8 cellular contexts compared by ENCODE assay signal in genomic region chr3:8954938-8955763, GRCh38. TPM values are rescaled to one million over a fixed set of nuclear protein-coding genes. Genes with fewer than 3 reads are reported as not detected.
DNase-seq lines count a peak whose midpoint lies in the region; ATAC-seq and TF ChIP-seq lines count a peak whose summit lies in the region.

No MANE protein-coding gene starts in this region.

- no peaks in the 10 kb centered on the region for H3K79me2 ChIP-seq in trophoblast cell (ENCODE audit: control insufficient read depth, insufficient read depth, low read length, poor library complexity)

- H3K79me1 ChIP-seq in trophoblast cell (ENCODE audit: low read length) (no peaks in the 10 kb centered on the region), neuronal stem cell (ENCODE audit: low read depth, low read length) (no peaks in the 10 kb centered on the region)

- H3K23ac ChIP-seq in trophoblast cell (ENCODE audit: low read length) (no peak overlapping the region), neuronal stem cell (ENCODE audit: low read depth, low read length, poor library complexity) (no peak overlapping the region)

- H3K27ac Mint-ChIP-seq in activated B cell treated with CpG ODN at 0.5 μM for 24 hours = peak overlapping the region; percentile 88
- H3K27ac Mint-ChIP-seq in activated T-helper 1 cell treated with anti-CD3 and anti-CD28 coated beads, Interleukin-12 subunit alpha, Interleukin-12 subunit beta, Interleukin-2, Interleukin-4 antibody, amounts not matched to agents 30 ng/mL and 10 ng/mL and 1 ng/mL, durations not matched to agents 14 hours and 24 hours and 36 hours = no peak overlapping the region

- H2BK5ac ChIP-seq in trophoblast cell (ENCODE audit: low read depth, low read length, poor library complexity) = peak overlapping the region; percentile 77
- no peak overlapping the region for H2BK5ac ChIP-seq in neuronal stem cell (ENCODE audit: low read length)

- H4K8ac ChIP-seq in trophoblast cell (ENCODE audit: low read depth, low read length) (peak overlapping the region; percentile 72), neuronal stem cell (ENCODE audit: low read depth, low read length) (no peak overlapping the region)

- H3K27ac ChIP-seq in trophoblast cell (ENCODE audit: low read depth, low read length) = peak overlapping the region; percentile 60
- H3K27ac ChIP-seq in tibial artery = no peak overlapping the region
- H3K27ac ChIP-seq in neuronal stem cell (replicated peaks; ENCODE audit: low read length) = no peak overlapping the region

- POLR2A ChIA-PET in activated B cell treated with CpG ODN at 0.5 μM for 24 hours (lab: Charles Lee) = interaction anchor here (0.6 kb wide), 1 partner anchor 444 kb away, joined by 8 read pairs; no protein-coding TSS in a partner anchor

- TF ChIP-seq CTCF in activated B cell treated with CpG ODN at 0.5 μM for 24 hours (IDR thresholded peaks at IDR 0.05) (no peak), tibial artery (IDR thresholded peaks at IDR 0.05) (no peak)

- H4K91ac ChIP-seq in trophoblast cell (ENCODE audit: low read depth, low read length) (peak overlapping the region; percentile 78), neuronal stem cell (ENCODE audit: low read depth, low read length, poor library complexity) (no peak overlapping the region)

- H3K9me3 Mint-ChIP-seq in activated B cell treated with CpG ODN at 0.5 μM for 24 hours = no peaks in the 10 kb centered on the region
- no peaks in the 10 kb centered on the region for H3K9me3 Mint-ChIP-seq in activated T-helper 1 cell treated with anti-CD3 and anti-CD28 coated beads, Interleukin-12 subunit alpha, Interleukin-12 subunit beta, Interleukin-2, Interleukin-4 antibody, amounts not matched to agents 30 ng/mL and 10 ng/mL and 1 ng/mL, durations not matched to agents 14 hours and 24 hours and 36 hours

- peak; percentile 85 for ATAC-seq in GM19035 (IDR thresholded peaks at IDR 0.05; ENCODE audit: unreplicated experiment)
- peak; percentile 75 for ATAC-seq in HG03039 (IDR thresholded peaks at IDR 0.05; ENCODE audit: unreplicated experiment)
- ATAC-seq in activated B cell treated with CpG ODN at 0.5 μM for 24 hours (ENCODE audit: low read depth) = peak; percentile 96

- peaks cover 26% of the 10 kb centered on the region for H3K36me3 Mint-ChIP-seq in activated B cell treated with CpG ODN at 0.5 μM for 24 hours (ENCODE audit: low read depth)
- H3K36me3 Mint-ChIP-seq in activated T-helper 1 cell treated with anti-CD3 and anti-CD28 coated beads, Interleukin-12 subunit alpha, Interleukin-12 subunit beta, Interleukin-2, Interleukin-4 antibody, amounts not matched to agents 30 ng/mL and 10 ng/mL and 1 ng/mL, durations not matched to agents 14 hours and 24 hours and 36 hours (ENCODE audit: low read depth) = peaks cover 26% of the 10 kb centered on the region

- peak overlapping the region; percentile 64 for H3K18ac ChIP-seq in trophoblast cell (ENCODE audit: low read length)
- no peak overlapping the region for H3K18ac ChIP-seq in neuronal stem cell (ENCODE audit: low read length)

- CTCF ChIA-PET in activated B cell treated with CpG ODN at 0.5 μM for 24 hours (lab: Charles Lee) = interaction anchor here (1.0 to 1.7 kb wide), 2 partner anchors 12 to 14 kb away, joined by 3 to 4 read pairs; no protein-coding TSS in a partner anchor

- H3K4me1 Mint-ChIP-seq in activated B cell treated with CpG ODN at 0.5 μM for 24 hours = peaks cover 38% of the 10 kb centered on the region
- H3K4me1 Mint-ChIP-seq in activated T-helper 1 cell treated with anti-CD3 and anti-CD28 coated beads, Interleukin-12 subunit alpha, Interleukin-12 subunit beta, Interleukin-2, Interleukin-4 antibody, amounts not matched to agents 30 ng/mL and 10 ng/mL and 1 ng/mL, durations not matched to agents 14 hours and 24 hours and 36 hours (ENCODE audit: low read depth) = peaks cover 41% of the 10 kb centered on the region

- H3K4ac ChIP-seq in trophoblast cell (ENCODE audit: low read depth, low read length) (no peak overlapping the region), neuronal stem cell (ENCODE audit: low read length) (no peak overlapping the region)

- H3K27me3 ChIP-seq in trophoblast cell (ENCODE audit: insufficient read depth, low read length) (no peaks in the 10 kb centered on the region), tibial artery (no peaks in the 10 kb centered on the region), neuronal stem cell (ENCODE audit: control insufficient read depth in 3 of 3, insufficient read depth in 3 of 3, low read depth in 1 of 3, low read length in 3 of 3) (no peaks in the 10 kb centered on the region)

- no peaks in the 10 kb centered on the region for H3K27me3 Mint-ChIP-seq in activated B cell treated with CpG ODN at 0.5 μM for 24 hours
- no peaks in the 10 kb centered on the region for H3K27me3 Mint-ChIP-seq in activated T-helper 1 cell treated with anti-CD3 and anti-CD28 coated beads, Interleukin-12 subunit alpha, Interleukin-12 subunit beta, Interleukin-2, Interleukin-4 antibody, amounts not matched to agents 30 ng/mL and 10 ng/mL and 1 ng/mL, durations not matched to agents 14 hours and 24 hours and 36 hours (ENCODE audit: insufficient read depth)

- WGBS in trophoblast cell (ENCODE audit: extremely low coverage, insufficient coverage, insufficient read length) = no CpG with 5 or more reads among the region's 4 CpGs
- WGBS in neuronal stem cell (ENCODE audit: extremely low coverage in 2 of 2, insufficient read length in 2 of 2, insufficient replicate concordance in 1 of 2), 2 donors = no CpG with 5 or more reads among the region's 4 CpGs

- H3K14ac ChIP-seq in trophoblast cell (ENCODE audit: low read length) (peak overlapping the region; percentile 68), neuronal stem cell (ENCODE audit: low read length) (no peak overlapping the region)

- H3K4me2 ChIP-seq in trophoblast cell (ENCODE audit: low read length) (peak overlapping the region; percentile 14), neuronal stem cell (ENCODE audit: insufficient read depth, low read length, poor library complexity, severe bottlenecking) (no peak overlapping the region)

- intact Hi-C loops in activated B cell treated with CpG ODN at 0.5 μM for 24 hours (cut with micrococcal nuclease) = no loop called here
- intact Hi-C loops in activated T-helper 1 cell treated with anti-CD3 and anti-CD28 coated beads, Interleukin-12 subunit alpha, Interleukin-12 subunit beta, Interleukin-2, Interleukin-4 antibody, amounts not matched to agents 30 ng/mL and 10 ng/mL and 1 ng/mL, durations not matched to agents 14 hours and 24 hours and 36 hours (cut with micrococcal nuclease) = no loop called here
- intact Hi-C loops in tibial artery (cut with DNase I; ENCODE audit: low total_unique reads) = no loop called here

- H3K9ac ChIP-seq in trophoblast cell (ENCODE audit: low read length) (no peak overlapping the region), neuronal stem cell (ENCODE audit: low read depth, low read length, poor library complexity) (no peak overlapping the region)

- no peak for DNase-seq in activated B cell treated with CpG ODN at 0.5 μM for 24 hours
- DNase-seq in trophoblast cell = no peak
- no peak for DNase-seq in activated T-helper 1 cell treated with anti-CD3 and anti-CD28 coated beads, Interleukin-12 subunit alpha, Interleukin-12 subunit beta, Interleukin-2, Interleukin-4 antibody, amounts not matched to agents 30 ng/mL and 10 ng/mL and 1 ng/mL, durations not matched to agents 14 hours and 24 hours and 36 hours (ENCODE audit: low spot score)
- no peak for DNase-seq in tibial artery
- DNase-seq in NK-92 treated with Interleukin-12 subunit alpha and Interleukin-12 subunit beta, amount 100 ng/mL, for 24 hours (lab: John Stamatoyannopoulos, UW) = no peak
- DNase-seq in neuronal stem cell (ENCODE audit: low spot score) = no peak

- H3K9me3 ChIP-seq in trophoblast cell (ENCODE audit: insufficient read depth, low read depth, low read length) = no peaks in the 10 kb centered on the region
- H3K9me3 ChIP-seq in tibial artery = no peaks in the 10 kb centered on the region
- no peaks in the 10 kb centered on the region for H3K9me3 ChIP-seq in neuronal stem cell (replicated peaks in 1 of 2; ENCODE audit: control insufficient read depth in 2 of 2, insufficient read depth in 1 of 2, low read depth in 1 of 2, low read length in 2 of 2)

- no peak overlapping the region for H4K12ac ChIP-seq in trophoblast cell (ENCODE audit: low read depth, low read length)

- H3K4me3 ChIP-seq in trophoblast cell (ENCODE audit: low read depth, low read length) = no peak overlapping the region
- no peak overlapping the region for H3K4me3 ChIP-seq in tibial artery
- H3K4me3 ChIP-seq in neuronal stem cell (ENCODE audit: low read length in 2 of 2) = no peak overlapping the region

- H3K4me1 ChIP-seq in trophoblast cell (ENCODE audit: control insufficient read depth in 1 of 2, insufficient read depth in 2 of 2, low read length in 2 of 2) = peaks cover 6 to 7% of the 10 kb centered on the region in 2 experiments
- no peaks in the 10 kb centered on the region for H3K4me1 ChIP-seq in tibial artery
- H3K4me1 ChIP-seq in neuronal stem cell (ENCODE audit: control insufficient read depth in 2 of 2, insufficient read depth in 1 of 2, low read depth in 1 of 2, low read length in 2 of 2) = peaks cover 5 to 14% of the 10 kb centered on the region in 2 donors

- H2AFZ ChIP-seq in trophoblast cell (ENCODE audit: insufficient read depth, low read length, poor library complexity) (no peak overlapping the region), neuronal stem cell (ENCODE audit: low read length) (no peak overlapping the region)

- peak overlapping the region; percentile 52 for H3K4me3 Mint-ChIP-seq in activated B cell treated with CpG ODN at 0.5 μM for 24 hours
- H3K4me3 Mint-ChIP-seq in activated T-helper 1 cell treated with anti-CD3 and anti-CD28 coated beads, Interleukin-12 subunit alpha, Interleukin-12 subunit beta, Interleukin-2, Interleukin-4 antibody, amounts not matched to agents 30 ng/mL and 10 ng/mL and 1 ng/mL, durations not matched to agents 14 hours and 24 hours and 36 hours = no peak overlapping the region

- peak overlapping the region; percentile 36 for H2BK12ac ChIP-seq in trophoblast cell (ENCODE audit: low read length)
- H2BK12ac ChIP-seq in neuronal stem cell (ENCODE audit: low read length) = no peak overlapping the region

- no peak overlapping the region for H2BK15ac ChIP-seq in neuronal stem cell (ENCODE audit: low read length)

- H2BK120ac ChIP-seq in trophoblast cell (ENCODE audit: insufficient read depth, low read length, poor library complexity) = peak overlapping the region; percentile 72
- no peak overlapping the region for H2BK120ac ChIP-seq in neuronal stem cell (ENCODE audit: low read depth, low read length)

- H3K36me3 ChIP-seq in trophoblast cell (ENCODE audit: control insufficient read depth in 1 of 2, insufficient read depth in 2 of 2, low read length in 2 of 2) (peaks cover 0 to 4% of the 10 kb centered on the region in 2 experiments), tibial artery (peaks cover 0 to 20% (median 0%) of the 10 kb centered on the region in 3 donors), neuronal stem cell (replicated peaks in 1 of 2; ENCODE audit: control insufficient read depth in 2 of 2, insufficient read depth in 2 of 2, low read length in 2 of 2) (peaks cover 0 to 52% of the 10 kb centered on the region in 2 donors)

- no peak overlapping the region for H2AK5ac ChIP-seq in trophoblast cell (ENCODE audit: low read length)
- H2AK5ac ChIP-seq in neuronal stem cell (ENCODE audit: low read depth, low read length) = no peak overlapping the region

RNA-seq across cellular contexts. Expression of gene RAD18, which starts 8.1 kb away (rescaled TPM):
- 16.6 and 21.6 TPM in 2 replicates for total RNA-seq in activated B cell treated with CpG ODN at 0.5 μM for 24 hours
- 12.2 and 12.7 TPM in 2 replicates for polyA plus RNA-seq in trophoblast cell (2013)
- total RNA-seq in activated T-helper 1 cell treated with anti-CD3 and anti-CD28 coated beads, Interleukin-12 subunit alpha, Interleukin-12 subunit beta, Interleukin-2, Interleukin-4 antibody, amounts not matched to agents 30 ng/mL and 10 ng/mL and 1 ng/mL, durations not matched to agents 14 hours and 24 hours and 36 hours = 52.8 and 54.2 TPM in 2 replicates
- 11.9 TPM for polyA plus RNA-seq in neuronal stem cell (2013, experiment 1 of 2)
- polyA plus RNA-seq in neuronal stem cell (2013, experiment 2 of 2) = 11.7 TPM
